ENCODE assay signal across 1 cellular context in genomic region chr11:61855939-61856730, GRCh38.
A peak's percentile ranks its signal among the peaks of the same experiment; 100 is the strongest.
TF ChIP-seq lines count a peak whose summit lies in the region.

No MANE protein-coding gene starts in this region.

TF ChIP-seq in HEK293, 187 proteins besides CTCF, POLR2A, EP300 and RAD21 (continued from another document):
- peak; percentile 77 for TF ChIP-seq REST (tag by site-specific recombination; IDR thresholded peaks at IDR 0.05)
- TF ChIP-seq TSHZ1 (tag by site-specific recombination; IDR thresholded peaks at IDR 0.05; ENCODE audit: borderline replicate concordance) = no peak
- no peak for TF ChIP-seq KLF16 (tag by site-specific recombination; IDR thresholded peaks at IDR 0.05)
